10 cellular contexts compared by ENCODE assay signal in the genomic region with DNA sequence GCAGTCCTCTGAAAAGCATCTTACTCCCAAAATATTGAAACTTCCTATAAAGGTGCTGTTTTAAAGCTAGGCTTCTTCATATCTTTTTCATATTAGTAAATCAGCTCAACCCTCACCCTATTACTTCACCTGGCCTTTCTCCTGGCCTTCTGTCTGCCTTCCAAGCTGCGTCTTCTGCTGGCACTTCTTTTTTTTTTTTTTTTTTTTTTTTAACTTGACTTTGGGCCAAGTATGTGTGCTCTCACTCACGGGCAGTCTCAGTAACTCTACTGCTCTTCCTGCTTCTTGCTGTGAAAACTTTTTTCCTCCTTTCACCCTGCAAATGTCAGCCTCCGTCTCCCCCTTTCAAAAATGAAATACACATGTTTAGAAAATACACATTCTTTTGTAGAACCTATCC. TPM values are rescaled to one million over a fixed set of nuclear protein-coding genes. Genes with fewer than 3 reads are reported as not detected.
DNase-seq lines count a peak whose midpoint lies in the region; ATAC-seq and TF ChIP-seq lines count a peak whose summit lies in the region.
"Had no signal": no experiment of that assay in that cellular context is flagged by ENCODE, and none has a peak within 500 bp of the region (broad histone marks: within the 10 kb centered on the region; RNA-seq: fewer than 3 reads in every experiment).

No MANE protein-coding gene starts in this region.

- ATAC-seq in mucosa of descending colon: peak; percentile 75
- ATAC-seq in effector memory CD8-positive, alpha-beta T cell (replicated peaks): no peak

- no peaks in the 10 kb centered on the region for H3K27me3 Mint-ChIP-seq in effector memory CD8-positive, alpha-beta T cell

- TF ChIP-seq POLR2A in lower leg skin (IDR thresholded peaks at IDR 0.05): no peak

- H3K4me3 ChIP-seq in mucosa of descending colon (no peak overlapping the region), lower leg skin (ENCODE audit: low read depth, poor library complexity, severe bottlenecking) (no peak overlapping the region)
- H3K4me3 ChIP-seq: spleen had no signal

- H3K36me3 ChIP-seq in mucosa of descending colon (ENCODE audit: low read depth): no peaks in the 10 kb centered on the region

- DNase-seq in D341Med (ENCODE audit: low spot score) (peak; percentile 49), LoVo (ENCODE audit: low spot score) (peak; percentile 10), dermis blood vessel endothelial cell (peak; percentile 60), mucosa of descending colon (no peak), NCI-H2029 (lab: John Stamatoyannopoulos, UW) (no peak), lower leg skin (ENCODE audit: low spot score in 2 of 2) (no peak)
- DNase-seq in activated CD4-positive, alpha-beta T cell treated with anti-CD3 and anti-CD28 coated beads, Interleukin-2, amount 50 U/mL, for 4 hours: no peak
- no peak for DNase-seq in effector memory CD8-positive, alpha-beta T cell
- DNase-seq: spleen had no signal

- H3K9me3 ChIP-seq in mucosa of descending colon: no peaks in the 10 kb centered on the region
- H3K9me3 ChIP-seq: spleen had no signal

- peak overlapping the region in 1 of 2 donors; percentile 79 for H3K27ac Mint-ChIP-seq in effector memory CD8-positive, alpha-beta T cell

- peaks cover 5% of the 10 kb centered on the region for H3K4me1 ChIP-seq in mucosa of descending colon (ENCODE audit: low read depth)

- intact Hi-C loops in mucosa of descending colon (cut with DNase I, micrococcal nuclease): no loop called here
- intact Hi-C loops in lower leg skin (cut with DNase I; ENCODE audit: low total_unique reads): no loop called here

- 2 to 4% methylated on average over 3 of the region's 3 CpGs for WGBS in lower leg skin, 2 donors

- H3K36me3 Mint-ChIP-seq in effector memory CD8-positive, alpha-beta T cell (ENCODE audit: insufficient read depth): peaks cover 6% of the 10 kb centered on the region

- no peak for TF ChIP-seq CTCF in mucosa of descending colon (IDR thresholded peaks at IDR 0.05)
- TF ChIP-seq CTCF in lower leg skin (IDR thresholded peaks at IDR 0.05): no peak

- no peaks in the 10 kb centered on the region for H3K9me3 Mint-ChIP-seq in effector memory CD8-positive, alpha-beta T cell

- H3K4me1 Mint-ChIP-seq in effector memory CD8-positive, alpha-beta T cell (ENCODE audit: low read depth in 2 of 2): peaks cover 1 to 4% of the 10 kb centered on the region in 2 donors

- H3K4me3 Mint-ChIP-seq in effector memory CD8-positive, alpha-beta T cell: no peak overlapping the region

RNA-seq across cellular contexts. Expression of a gene that starts 41.2 kb away (rescaled TPM):
- not detected in 2 replicates for total RNA-seq in dermis blood vessel endothelial cell
- total RNA-seq in mucosa of descending colon: 1 to 10 TPM in 2 of 3 donors, under 1 TPM in 1; 0.14 to 2.5 (median 1.2) TPM
- total RNA-seq in lower leg skin: 1 to 10 TPM; 2.1 to 7.9 (median 4.8) TPM
- total RNA-seq: H1, spleen had no signal

Comparison
In these comparisons a context has a peak if more than half of its experiments do, and no peak if none do; other contexts are left out.
1. DNase-seq: peak in D341Med (single experiment), LoVo (single experiment) and dermis blood vessel endothelial cell (single experiment); none in mucosa of descending colon (0 of 3), NCI-H2029 (single experiment), activated CD4-positive, alpha-beta T cell treated with anti-CD3 and anti-CD28 coated beads, Interleukin-2, amount 50 U/mL, for 4 hours (0 of 2), lower leg skin (0 of 2) and effector memory CD8-positive, alpha-beta T cell (0 of 3).